In the genomic region with DNA sequence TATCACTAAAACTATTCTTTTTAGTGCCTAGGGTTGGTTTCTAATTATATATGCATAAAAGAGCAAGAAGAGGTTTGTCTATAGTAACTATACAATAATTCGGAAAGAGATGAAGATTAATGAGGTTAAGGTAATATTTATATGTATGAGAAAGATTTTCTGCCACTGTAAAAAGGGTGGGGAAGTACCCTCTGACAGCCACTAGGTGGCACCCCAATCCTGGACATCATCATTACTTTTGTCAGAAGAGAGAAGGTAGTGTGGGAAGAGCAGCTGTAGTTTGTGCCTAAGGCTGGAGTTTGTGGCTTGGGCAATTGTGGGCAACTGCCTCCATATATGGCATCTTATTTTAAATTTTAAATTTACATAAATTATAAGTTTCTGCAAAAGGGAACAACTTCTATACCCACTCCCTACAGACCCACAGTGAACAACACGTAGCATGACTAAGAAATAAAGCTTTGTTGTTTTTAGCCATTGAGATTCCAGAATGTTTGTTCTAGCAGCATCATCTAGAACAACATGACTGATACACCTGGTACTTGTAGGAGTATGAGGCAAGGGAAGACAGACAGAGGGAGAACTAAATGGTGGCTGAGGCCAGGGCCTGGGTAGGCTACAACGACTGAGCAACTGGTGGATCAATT, we compare ENCODE assay signal across 8 cellular contexts. TPM values are rescaled to one million over a fixed set of nuclear protein-coding genes. Genes with fewer than 3 reads are reported as not detected.
DNase-seq lines count a peak whose midpoint lies in the region; ATAC-seq and TF ChIP-seq lines count a peak whose summit lies in the region.

No MANE protein-coding gene starts in this region.

- no peaks in the 10 kb centered on the region for H4K20me1 ChIP-seq in PC-3 (ENCODE audit: low read length)

- H3K36me3 ChIP-seq in PC-3 (ENCODE audit: low read depth, low read length): no peaks in the 10 kb centered on the region

- POLR2A ChIA-PET in PC-3 (lab: Charles Lee; ENCODE audit: unreplicated experiment): no interaction called here

- no peak overlapping the region for H2AFZ ChIP-seq in PC-3 (ENCODE audit: low read length)

- H3K79me2 ChIP-seq in PC-3 (ENCODE audit: low read length): no peaks in the 10 kb centered on the region

- CTCF ChIA-PET in PC-3 (lab: Charles Lee): interaction anchor here (0.5 to 1.2 kb wide), 10 partner anchors 13 to 127 kb away, joined by 3 to 23 read pairs (median 4); a partner anchor contains a TSS

- intact Hi-C loops in PC-3 (cut with micrococcal nuclease): loop anchor here (1.0 to 10.0 kb wide), 6 partner anchors 58 to 1774 kb away; a partner anchor contains a TSS

- H3K4me3 Mint-ChIP-seq in activated T-cell treated with anti-CD3 and anti-CD28 coated beads, Interleukin-2, amount 50 U/mL, for 24 hours: no peak overlapping the region
- no peak overlapping the region for H3K4me3 Mint-ChIP-seq in neural crest cell

- H3K9me3 ChIP-seq in PC-3 (ENCODE audit: low read length): no peaks in the 10 kb centered on the region

- H3K36me3 Mint-ChIP-seq in activated T-cell treated with anti-CD3 and anti-CD28 coated beads, Interleukin-2, amount 50 U/mL, for 24 hours (ENCODE audit: low read depth): peaks cover 65% of the 10 kb centered on the region
- no peaks in the 10 kb centered on the region for H3K36me3 Mint-ChIP-seq in neural crest cell (ENCODE audit: low read depth)

- no peak overlapping the region for H3K4me2 ChIP-seq in PC-3 (ENCODE audit: low read length)

- no peaks in the 10 kb centered on the region for H3K9me2 ChIP-seq in PC-3 (replicated peaks; ENCODE audit: low read length)

- ATAC-seq in GM21381 (IDR thresholded peaks at IDR 0.05; ENCODE audit: unreplicated experiment) (peak; percentile 87), PC-3 (peak; percentile 84)

- no peaks in the 10 kb centered on the region for H3F3A ChIP-seq in PC-3 (ENCODE audit: low read length, unreplicated experiment)

- BruUV-seq in PC-3 (replicated peaks; lab: Mats Ljungman, UMichigan): no TSS peak

- H3K27ac ChIP-seq in PC-3 (ENCODE audit: low read length): no peak overlapping the region

- peak; percentile 77 for DNase-seq in COLO829 (ENCODE audit: low spot score)
- peak; percentile 79 for DNase-seq in Jurkat, Clone E6-1 (ENCODE audit: low read depth, low spot score)
- peak; percentile 81 for DNase-seq in PC-3
- peak; percentile 64 for DNase-seq in activated T-cell treated with anti-CD3 and anti-CD28 coated beads, Interleukin-2, amount 50 U/mL, for 24 hours
- DNase-seq in fibroblast of gingiva (ENCODE audit: low read depth): peak; percentile 58
- peak; percentile 58 for DNase-seq in neural crest cell (ENCODE audit: low read depth, low spot score)
- DNase-seq in superior temporal gyrus (ENCODE audit: extremely low spot score): peak; percentile 93

- peaks cover 10% of the 10 kb centered on the region for H3K4me1 Mint-ChIP-seq in activated T-cell treated with anti-CD3 and anti-CD28 coated beads, Interleukin-2, amount 50 U/mL, for 24 hours (ENCODE audit: low read depth)
- peaks cover 17% of the 10 kb centered on the region for H3K4me1 Mint-ChIP-seq in neural crest cell

- TF ChIP-seq CTCF in PC-3 (conservative IDR thresholded peaks at IDR 0.05; ENCODE audit: low read depth, low read length) (peak; percentile 95), neural crest cell (conservative IDR thresholded peaks at IDR 0.05) (peak; percentile 97)

- H3K27me3 Mint-ChIP-seq in activated T-cell treated with anti-CD3 and anti-CD28 coated beads, Interleukin-2, amount 50 U/mL, for 24 hours: no peaks in the 10 kb centered on the region
- no peaks in the 10 kb centered on the region for H3K27me3 Mint-ChIP-seq in neural crest cell (ENCODE audit: low read depth)

- H3K4me3 ChIP-seq in Jurkat, Clone E6-1 (ENCODE audit: low read length): no peak overlapping the region
- H3K4me3 ChIP-seq in PC-3 (ENCODE audit: low read length): no peak overlapping the region

- no peak overlapping the region for H3K9ac ChIP-seq in PC-3 (ENCODE audit: low read length)

- H3K4me1 ChIP-seq in PC-3 (ENCODE audit: insufficient read depth, low read length): no peaks in the 10 kb centered on the region

- H3K27me3 ChIP-seq in PC-3 (ENCODE audit: low read length): no peaks in the 10 kb centered on the region

- H3K27ac Mint-ChIP-seq in activated T-cell treated with anti-CD3 and anti-CD28 coated beads, Interleukin-2, amount 50 U/mL, for 24 hours: no peak overlapping the region
- no peak overlapping the region for H3K27ac Mint-ChIP-seq in neural crest cell (ENCODE audit: unreplicated experiment)

- no peaks in the 10 kb centered on the region for H3K9me3 Mint-ChIP-seq in activated T-cell treated with anti-CD3 and anti-CD28 coated beads, Interleukin-2, amount 50 U/mL, for 24 hours
- H3K9me3 Mint-ChIP-seq in neural crest cell: no peaks in the 10 kb centered on the region

RNA-seq across cellular contexts. Expression of a gene that starts 34.4 kb away (rescaled TPM):
- polyA plus RNA-seq in Jurkat, Clone E6-1 (2012; ENCODE audit: insufficient read depth, insufficient read length): not detected
- total RNA-seq in PC-3 (2014; rRNA removed): not detected in 2 replicates
- total RNA-seq in neural crest cell: 0.36 TPM in 1 of 2 replicates, not detected in the other

RNA-seq across cellular contexts. Expression of a gene that starts 57.1 kb away (rescaled TPM):
- polyA plus RNA-seq in Jurkat, Clone E6-1 (2012; ENCODE audit: insufficient read depth, insufficient read length): 22.3 TPM
- total RNA-seq in PC-3 (2014; rRNA removed) (21.0 and 22.1 TPM in 2 replicates), neural crest cell (11.0 and 13.6 TPM in 2 replicates)
